Comparison of ENCODE assay signal across 8 cellular contexts in genomic region chr6:33082702-33083101, GRCh38. TPM values are rescaled to one million over a fixed set of nuclear protein-coding genes. Genes with fewer than 3 reads are reported as not detected.
DNase-seq lines count a peak whose midpoint lies in the region; ATAC-seq and TF ChIP-seq lines count a peak whose summit lies in the region.

No MANE protein-coding gene starts in this region.

- no peak overlapping the region for H3K4me2 ChIP-seq in IMR-90 (ENCODE audit: low read depth, low read length)

- no peak overlapping the region for H3K23ac ChIP-seq in IMR-90 (ENCODE audit: low read depth, low read length)

- no peak overlapping the region for H3K27ac Mint-ChIP-seq in activated T-helper 2 cell treated with anti-CD3 and anti-CD28 coated beads, Interferon-gamma antibody, Interleukin-2, Interleukin-4, amounts not matched to agents 10 μg/mL and 5 μg/mL and 100 μg/mL, durations not matched to agents 14 hours and 24 hours and 36 hours

- no peak overlapping the region for H2BK20ac ChIP-seq in IMR-90 (ENCODE audit: low read depth, low read length)

- no peak overlapping the region for H2AK9ac ChIP-seq in IMR-90 (replicated peaks; ENCODE audit: low read depth, low read length, poor library complexity)

- no peak overlapping the region for H2BK15ac ChIP-seq in IMR-90 (ENCODE audit: low read depth, low read length)

- no peaks in the 10 kb centered on the region; the same call in 1 of the 2 replicates for H3K9me1 ChIP-seq in IMR-90 (ENCODE audit: insufficient read depth, low read length)

- H3K27ac ChIP-seq in IMR-90 (ENCODE audit: insufficient read depth, low read length) (no peak overlapping the region), upper lobe of right lung (no peak overlapping the region)

- TF ChIP-seq POLR2A in IMR-90 (IDR thresholded peaks at IDR 0.05; ENCODE audit: low read depth, low read length), result no peak

- H3K79me1 ChIP-seq in IMR-90 (ENCODE audit: low read depth in 1 of 2, low read length in 2 of 2), result no peaks in the 10 kb centered on the region

- H3K36me3 Mint-ChIP-seq in activated T-helper 2 cell treated with anti-CD3 and anti-CD28 coated beads, Interferon-gamma antibody, Interleukin-2, Interleukin-4, amounts not matched to agents 10 μg/mL and 5 μg/mL and 100 μg/mL, durations not matched to agents 14 hours and 24 hours and 36 hours (ENCODE audit: low read depth), result peaks cover 6% of the 10 kb centered on the region

- ATAC-seq in IMR-90 (ENCODE audit: low read depth) (peak; percentile 46), upper lobe of right lung (peak; percentile 64), GM18867 (IDR thresholded peaks at IDR 0.05; ENCODE audit: unreplicated experiment) (no peak), GM21381 (IDR thresholded peaks at IDR 0.05; ENCODE audit: unreplicated experiment) (no peak)

- H4K20me1 ChIP-seq in IMR-90 (ENCODE audit: insufficient read depth, low read length), result no peaks in the 10 kb centered on the region

- intact Hi-C loops in IMR-90 (cut with micrococcal nuclease), result loop anchor here (2.0 to 5.0 kb wide), 2 partner anchors 68 to 195 kb away; no protein-coding TSS in a partner anchor
- intact Hi-C loops in upper lobe of right lung (cut with DNase I), result no loop called here
- intact Hi-C loops in activated T-helper 2 cell treated with anti-CD3 and anti-CD28 coated beads, Interferon-gamma antibody, Interleukin-2, Interleukin-4, amounts not matched to agents 10 μg/mL and 5 μg/mL and 100 μg/mL, durations not matched to agents 14 hours and 24 hours and 36 hours (cut with micrococcal nuclease), result loop anchor here (1.0 kb wide), 1 partner anchor 68 kb away; no protein-coding TSS in a partner anchor

- H3K18ac ChIP-seq in IMR-90 (ENCODE audit: low read depth, low read length), result no peak overlapping the region

- no peak overlapping the region for H2AK5ac ChIP-seq in IMR-90 (ENCODE audit: low read depth, low read length)

- peaks cover 13% of the 10 kb centered on the region for H3K4me1 Mint-ChIP-seq in activated T-helper 2 cell treated with anti-CD3 and anti-CD28 coated beads, Interferon-gamma antibody, Interleukin-2, Interleukin-4, amounts not matched to agents 10 μg/mL and 5 μg/mL and 100 μg/mL, durations not matched to agents 14 hours and 24 hours and 36 hours (ENCODE audit: low read depth)

- H2AFZ ChIP-seq in IMR-90 (replicated peaks; ENCODE audit: low read length, poor library complexity), result no peak overlapping the region

- H3K27me3 Mint-ChIP-seq in activated T-helper 2 cell treated with anti-CD3 and anti-CD28 coated beads, Interferon-gamma antibody, Interleukin-2, Interleukin-4, amounts not matched to agents 10 μg/mL and 5 μg/mL and 100 μg/mL, durations not matched to agents 14 hours and 24 hours and 36 hours (ENCODE audit: low read depth), result no peaks in the 10 kb centered on the region

- no peak overlapping the region for H3K14ac ChIP-seq in IMR-90 (replicated peaks; ENCODE audit: low read depth, low read length)

- no TSS peak for BruUV-seq in IMR-90 (replicated peaks; lab: Mats Ljungman, UMichigan)

- no peak overlapping the region for H3K4ac ChIP-seq in IMR-90 (ENCODE audit: low read depth, low read length)

- H3K4me1 ChIP-seq in IMR-90 (ENCODE audit: control insufficient read depth, insufficient read depth, low read length) (no peaks in the 10 kb centered on the region; the same call in 1 of the 2 replicates), adipocyte (ENCODE audit: control insufficient read depth, insufficient read depth, low read length) (peaks cover 14% of the 10 kb centered on the region), upper lobe of right lung (peaks cover 19% of the 10 kb centered on the region)

- peak; percentile 51 for TF ChIP-seq CTCF in IMR-90 (conservative IDR thresholded peaks at IDR 0.05; ENCODE audit: low read depth, low read length)
- peak; percentile 50 for TF ChIP-seq CTCF in upper lobe of right lung (IDR thresholded peaks at IDR 0.05)

- no peak overlapping the region for H3K4me3 Mint-ChIP-seq in activated T-helper 2 cell treated with anti-CD3 and anti-CD28 coated beads, Interferon-gamma antibody, Interleukin-2, Interleukin-4, amounts not matched to agents 10 μg/mL and 5 μg/mL and 100 μg/mL, durations not matched to agents 14 hours and 24 hours and 36 hours (ENCODE audit: low read depth)

- H3K4me3 ChIP-seq in IMR-90 (ENCODE audit: insufficient read depth, low read depth, low read length) (no peak overlapping the region), adipocyte (ENCODE audit: low read length) (no peak overlapping the region), upper lobe of right lung (no peak overlapping the region)

- H3K9me3 ChIP-seq in IMR-90 (ENCODE audit: control insufficient read depth, insufficient read depth, low read length), result no peaks in the 10 kb centered on the region
- H3K9me3 ChIP-seq in adipocyte (ENCODE audit: control insufficient read depth, low read length), result no peaks in the 10 kb centered on the region
- H3K9me3 ChIP-seq in upper lobe of right lung, result no peaks in the 10 kb centered on the region

- POLR2A ChIA-PET in IMR-90 (lab: Charles Lee; ENCODE audit: unreplicated experiment), result no interaction called here

- no peak overlapping the region for H4K91ac ChIP-seq in IMR-90 (ENCODE audit: insufficient read depth, low read depth, low read length)

- peak; percentile 62 for DNase-seq in D341Med (ENCODE audit: low spot score)
- peak; percentile 13 for DNase-seq in IMR-90
- DNase-seq in adipocyte (ENCODE audit: low read depth), result peak; percentile 68
- peak; percentile 76 for DNase-seq in iPS-NIHi7 (ENCODE audit: extremely low spot score)
- peak; percentile 71 for DNase-seq in upper lobe of right lung
- DNase-seq in activated T-helper 2 cell treated with anti-CD3 and anti-CD28 coated beads, Interferon-gamma antibody, Interleukin-2, Interleukin-4, amounts not matched to agents 10 μg/mL and 5 μg/mL and 100 μg/mL, durations not matched to agents 14 hours and 24 hours and 36 hours (ENCODE audit: low spot score), result no peak

- WGBS in IMR-90 (ENCODE audit: extremely low coverage in 2 of 2, insufficient read length in 1 of 2), 2 experiments, result no CpG with 5 or more reads among the region's 2 CpGs

- no peak overlapping the region for H2BK120ac ChIP-seq in IMR-90 (ENCODE audit: low read depth, low read length)

- H3K27me3 ChIP-seq in IMR-90 (ENCODE audit: control insufficient read depth, insufficient read depth, low read length) (peaks cover 17% of the 10 kb centered on the region), adipocyte (replicated peaks; ENCODE audit: control insufficient read depth, insufficient read depth, low read length) (no peaks in the 10 kb centered on the region), upper lobe of right lung (no peaks in the 10 kb centered on the region)

- no peaks in the 10 kb centered on the region for H3K9me3 Mint-ChIP-seq in activated T-helper 2 cell treated with anti-CD3 and anti-CD28 coated beads, Interferon-gamma antibody, Interleukin-2, Interleukin-4, amounts not matched to agents 10 μg/mL and 5 μg/mL and 100 μg/mL, durations not matched to agents 14 hours and 24 hours and 36 hours

- CTCF ChIA-PET in IMR-90 (lab: Yijun Ruan, JAX), result interaction anchor here (1.0 kb wide), 1 partner anchor 98 kb away, joined by 4 read pairs; no protein-coding TSS in a partner anchor

- H2BK5ac ChIP-seq in IMR-90 (ENCODE audit: low read depth, low read length, poor library complexity, severe bottlenecking), result no peak overlapping the region

- H3K9ac ChIP-seq in IMR-90 (ENCODE audit: low read depth, low read length) (no peak overlapping the region), adipocyte (ENCODE audit: low read length) (no peak overlapping the region)

- 0 out of 2 replicates have a peak, but pooled peaks cover 1% of the 10 kb centered on the region for H3K36me3 ChIP-seq in IMR-90 (ENCODE audit: control insufficient read depth, insufficient read depth, low read length)
- H3K36me3 ChIP-seq in adipocyte (ENCODE audit: control insufficient read depth, insufficient read depth, low read length, severe bottlenecking), result peaks cover 7% of the 10 kb centered on the region
- H3K36me3 ChIP-seq in upper lobe of right lung, result peaks cover 39% of the 10 kb centered on the region

- dilution Hi-C loops in IMR-90 (cut with HindIII; ENCODE audit: low sequenced_read_pairs, unreplicated experiment), result no loop called here

- no peak overlapping the region for H4K8ac ChIP-seq in IMR-90 (ENCODE audit: low read depth in 2 of 2, low read length in 2 of 2)

- no peak overlapping the region for H4K5ac ChIP-seq in IMR-90 (ENCODE audit: low read depth, low read length)

- in situ Hi-C loops in IMR-90 (cut with MboI; ENCODE audit: low sequenced_read_pairs), result no loop called here

- peak; percentile 34 for TF ChIP-seq RAD21 in IMR-90 (IDR thresholded peaks at IDR 0.05; ENCODE audit: low read length)

- no peak overlapping the region for H3K56ac ChIP-seq in IMR-90 (ENCODE audit: extremely low read depth, insufficient read depth, low read length)

TF ChIP-seq in IMR-90, 13 proteins besides CTCF, POLR2A, EP300 and RAD21:
- TF ChIP-seq SMC3 (IDR thresholded peaks at IDR 0.05; ENCODE audit: low read depth, low read length) (peak; percentile 26; the same call in 1 of the 2 replicates), BHLHE40 (IDR thresholded peaks at IDR 0.05; ENCODE audit: low read depth, low read length) (no peak)

RNA-seq across cellular contexts. Expression of gene HLA-DPB1, which starts 6.9 kb away (rescaled TPM):
- total RNA-seq in IMR-90 (2012; rRNA removed) (5.8 and 7.7 TPM in 2 replicates), upper lobe of right lung (385 TPM)
- 9.7 and 10.7 TPM in 2 replicates for polyA plus RNA-seq in IMR-90 (2012; rRNA removed)
- 11.7 and 13.7 TPM in 2 replicates for polyA plus RNA-seq in IMR-90 (2012; cell fraction: cytosol; rRNA removed)
- polyA plus RNA-seq in IMR-90 (2012; cell fraction: nucleus; rRNA removed; ENCODE audit: low replicate concordance), result 4.3 and 7.0 TPM in 2 replicates
- total RNA-seq in activated T-helper 2 cell treated with anti-CD3 and anti-CD28 coated beads, Interferon-gamma antibody, Interleukin-2, Interleukin-4, amounts not matched to agents 10 μg/mL and 5 μg/mL and 100 μg/mL, durations not matched to agents 14 hours and 24 hours and 36 hours, result 11.8 and 12.6 TPM in 2 replicates

RNA-seq across cellular contexts. Expression of gene HLA-DPA1, which starts 9.3 kb away (rescaled TPM):
- not detected in 2 replicates for total RNA-seq in IMR-90 (2012; rRNA removed)
- not detected in 2 replicates for polyA plus RNA-seq in IMR-90 (2012; rRNA removed)
- polyA plus RNA-seq in IMR-90 (2012; cell fraction: cytosol; rRNA removed), result 0.03 and 0.05 TPM in 2 replicates
- not detected in 2 replicates for polyA plus RNA-seq in IMR-90 (2012; cell fraction: nucleus; rRNA removed; ENCODE audit: low replicate concordance)
- 491 TPM for total RNA-seq in upper lobe of right lung
- 57.1 and 58.9 TPM in 2 replicates for total RNA-seq in activated T-helper 2 cell treated with anti-CD3 and anti-CD28 coated beads, Interferon-gamma antibody, Interleukin-2, Interleukin-4, amounts not matched to agents 10 μg/mL and 5 μg/mL and 100 μg/mL, durations not matched to agents 14 hours and 24 hours and 36 hours

Comparison
In these comparisons a context has a peak if more than half of its experiments do, and no peak if none do; other contexts are left out.
1. ATAC-seq: peak in IMR-90 (single experiment) and upper lobe of right lung (single experiment); none in GM18867 (single experiment) and GM21381 (single experiment).
2. RNA of gene HLA-DPB1, which starts 6.9 kb away (total RNA-seq): 385 TPM in upper lobe of right lung (single experiment); 11.8 to 12.6 TPM in activated T-helper 2 cell treated with anti-CD3 and anti-CD28 coated beads, Interferon-gamma antibody, Interleukin-2, Interleukin-4, amounts not matched to agents 10 μg/mL and 5 μg/mL and 100 μg/mL, durations not matched to agents 14 hours and 24 hours and 36 hours and 5.8 to 7.7 TPM in IMR-90; every median in the first group is over 10 times any median in the second.
3. RNA of gene HLA-DPA1, which starts 9.3 kb away (total RNA-seq): 491 TPM in upper lobe of right lung (single experiment) and 57.1 to 58.9 TPM in activated T-helper 2 cell treated with anti-CD3 and anti-CD28 coated beads, Interferon-gamma antibody, Interleukin-2, Interleukin-4, amounts not matched to agents 10 μg/mL and 5 μg/mL and 100 μg/mL, durations not matched to agents 14 hours and 24 hours and 36 hours; not detected in IMR-90; every median in the first group is over 10 times any median in the second.